ENCODE assay signal across 8 cellular contexts in the genomic region with DNA sequence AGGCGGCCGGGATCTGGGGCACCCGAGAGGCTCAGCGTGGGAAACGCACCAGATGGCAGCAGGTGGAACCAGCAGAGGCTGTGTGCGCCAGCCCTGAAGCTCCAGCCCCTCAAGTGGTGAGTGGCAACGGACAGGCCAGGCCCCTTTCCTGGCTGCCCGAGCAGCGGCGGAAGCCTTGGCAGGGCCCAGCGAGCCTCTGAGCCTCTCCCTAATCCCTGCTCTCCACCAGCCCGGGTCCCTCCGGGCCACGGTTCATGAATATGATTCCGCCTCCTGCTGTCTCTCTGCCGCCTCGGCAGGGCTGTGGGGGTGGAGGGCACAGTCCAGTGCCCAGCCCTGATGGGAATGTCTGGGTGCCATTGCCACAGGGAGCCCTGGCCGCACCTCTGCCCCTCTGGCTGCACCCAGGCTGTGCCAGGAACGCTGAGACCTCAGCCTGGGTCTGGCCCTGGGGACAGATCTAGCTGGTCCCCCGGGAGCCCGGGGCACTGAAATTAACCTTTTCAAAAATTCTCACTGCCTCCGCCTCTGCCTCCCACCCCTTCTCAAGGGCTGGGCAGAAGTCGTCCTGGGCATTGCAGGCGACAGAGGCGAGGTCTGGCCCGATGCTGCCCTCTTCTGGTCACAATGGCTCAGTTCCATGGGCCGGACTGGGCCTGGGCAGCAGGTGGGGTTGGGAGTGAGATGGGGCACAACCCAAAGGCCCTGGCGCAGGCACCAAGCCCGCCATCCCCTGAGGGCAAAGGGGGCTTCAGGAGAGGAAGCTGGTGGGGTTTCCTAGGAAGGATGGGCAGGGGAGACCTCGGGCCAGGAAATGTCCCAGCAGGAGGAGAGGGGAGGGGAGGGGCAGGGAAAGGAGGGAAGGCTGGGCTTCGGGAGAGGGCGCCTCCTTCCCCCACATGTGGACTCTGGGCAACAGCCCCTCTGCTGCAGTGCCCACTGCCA. TPM values are rescaled to one million over a fixed set of nuclear protein-coding genes. Genes with fewer than 3 reads are reported as not detected.
DNase-seq lines count a peak whose midpoint lies in the region; ATAC-seq and TF ChIP-seq lines count a peak whose summit lies in the region.

No MANE protein-coding gene starts in this region.

- TF ChIP-seq POLR2A in right lobe of liver (IDR thresholded peaks at IDR 0.05): peak; percentile 22

- intact Hi-C loops in right lobe of liver (cut with DNase I): no loop called here

- H3K27me3 ChIP-seq in right lobe of liver: no peaks in the 10 kb centered on the region

- H3K36me3 ChIP-seq in right lobe of liver: no peaks in the 10 kb centered on the region

- WGBS in right lobe of liver (ENCODE audit: insufficient coverage, low coverage, low lambda C conversion rate, missing lambda C conversion rate): 17% methylated on average over 23 of the region's 32 CpGs

- peak overlapping the region in 2 of 3 donors; percentile 10 to 21 for H3K4me3 ChIP-seq in right lobe of liver

- no peaks in the 10 kb centered on the region for H3K9me3 ChIP-seq in right lobe of liver

- peaks cover 0 to 5% (median 2%) of the 10 kb centered on the region in 4 donors for H3K4me1 ChIP-seq in right lobe of liver

- H3K27ac ChIP-seq in right lobe of liver: no peak overlapping the region

- peak; percentile 61 for ATAC-seq in HG02981 (IDR thresholded peaks at IDR 0.05; ENCODE audit: unreplicated experiment)
- peak; percentile 89 to 96 (median 92) for ATAC-seq in right lobe of liver
- ATAC-seq in HG03135 (IDR thresholded peaks at IDR 0.05; ENCODE audit: unreplicated experiment): no peak

- peak; percentile 97 for TF ChIP-seq CTCF in GM10266 (IDR thresholded peaks at IDR 0.05; ENCODE audit: control insufficient read depth, insufficient read depth, low read depth, missing control alignments)
- peak; percentile 81 to 90 (median 89) for TF ChIP-seq CTCF in right lobe of liver (IDR thresholded peaks at IDR 0.05)

- DNase-seq in GM10266 (ENCODE audit: extremely low spot score) (peak; percentile 93), NCI-H446 (lab: John Stamatoyannopoulos, UW) (peak; percentile 29 to 67), dedifferentiated amniotic fluid mesenchymal stem cell (ENCODE audit: extremely low spot score) (peak; percentile 55), right lobe of liver (peak; percentile 81)
- DNase-seq in activated CD4-positive, alpha-beta T cell treated with anti-CD3 and anti-CD28 coated beads for 48 hours: peak; percentile 83
- peak; percentile 78 for DNase-seq in stimulated activated CD4-positive, alpha-beta T cell treated with anti-CD3 and anti-CD28 coated beads, Interleukin-4, amount 100 ng/mL, for 24 hours

RNA-seq across cellular contexts. Expression of a gene that starts 20.3 kb away (rescaled TPM):
- under 1 TPM in 3 of 6 experiments, not detected in 3; 0.09 to 0.80 (median 0.62) TPM for total RNA-seq in right lobe of liver

RNA-seq across cellular contexts. Expression of a gene that starts 38.0 kb away (rescaled TPM):
- total RNA-seq in right lobe of liver: 1 to 10 TPM; 2.9 to 8.7 (median 6.4) TPM

RNA-seq across cellular contexts. Expression of a gene that starts 43.8 kb away (rescaled TPM):
- total RNA-seq in right lobe of liver: 1 to 10 TPM; 1.3 to 4.8 (median 4.1) TPM
